Comparison of ENCODE assay signal across 20 cellular contexts in genomic region chr4:5357863-5358262, GRCh38.
DNase-seq lines count a peak whose midpoint lies in the region; TF ChIP-seq lines count a peak whose summit lies in the region.
"Had no signal": no experiment of that assay in that cellular context is flagged by ENCODE, and none has a peak within 500 bp of the region (broad histone marks: within the 10 kb centered on the region; RNA-seq: fewer than 3 reads in every experiment).

No MANE protein-coding gene starts in this region.

- no peaks in the 10 kb centered on the region for H3K27me3 ChIP-seq in Karpas-422 (ENCODE audit: low read length)
- H3K27me3 ChIP-seq: BLaER1 treated with 17β-estradiol and CSF1 and Interleukin-3, amounts not matched to agents 10 nM and 100 nM had no signal

- H3K4me3 ChIP-seq in Karpas-422 (ENCODE audit: low read length) = no peak overlapping the region
- no peak overlapping the region for H3K4me3 ChIP-seq in fibroblast of the aortic adventitia (ENCODE audit: low read depth, low read length)
- H3K4me3 ChIP-seq: A549; BLaER1 treated with 17β-estradiol and CSF1 and Interleukin-3, amounts not matched to agents 10 nM and 100 nM had no signal

- no peaks in the 10 kb centered on the region for H3K9me3 ChIP-seq in Karpas-422 (ENCODE audit: low read length)
- H3K9me3 ChIP-seq: A549; BLaER1 treated with 17β-estradiol and CSF1 and Interleukin-3, amounts not matched to agents 10 nM and 100 nM had no signal

- DNase-seq in AG08395 (ENCODE audit: low spot score) (peak; percentile 46), GM03348 (ENCODE audit: low spot score) (peak; percentile 31), Karpas-422 (peak; percentile 17), fibroblast of the aortic adventitia (ENCODE audit: low read depth) (peak; percentile 2), HCEC 1CT (no peak), kidney tubule cell (ENCODE audit: low spot score) (no peak), OCI-M2 (lab: John Stamatoyannopoulos, UW; ENCODE audit: unreplicated experiment) (no peak)
- DNase-seq in activated CD4-positive, alpha-beta T cell treated with anti-CD3 and anti-CD28 coated beads for 4 hours = no peak
- DNase-seq: CD8-positive, alpha-beta memory T cell; COR-L47; DMS 273 treated with DMSO at 0.1 percent for 48 hours; DMS53; DND-41; GDM1; GOT3; H7 had no signal

- H3K9ac ChIP-seq in Karpas-422 (ENCODE audit: low read length) = no peak overlapping the region
- H3K9ac ChIP-seq: BLaER1 treated with 17β-estradiol and CSF1 and Interleukin-3, amounts not matched to agents 10 nM and 100 nM; KMS-11 had no signal

- no peak overlapping the region for H3K27ac ChIP-seq in Karpas-422 (ENCODE audit: low read length)
- H3K27ac ChIP-seq: 22Rv1; A549; BLaER1 treated with 17β-estradiol and CSF1 and Interleukin-3, amounts not matched to agents 10 nM and 100 nM; KMS-11 had no signal

- no peaks in the 10 kb centered on the region for H3K4me1 ChIP-seq in Karpas-422 (ENCODE audit: low read length)
- H3K4me1 ChIP-seq: A549; BLaER1 treated with 17β-estradiol and CSF1 and Interleukin-3, amounts not matched to agents 10 nM and 100 nM had no signal

- no peak for TF ChIP-seq CTCF in fibroblast of the aortic adventitia (IDR thresholded peaks at IDR 0.05; ENCODE audit: insufficient read depth, low read length)

- H3K79me2 ChIP-seq in Karpas-422 (ENCODE audit: low read length) = no peaks in the 10 kb centered on the region

- H3K36me3 ChIP-seq in Karpas-422 (ENCODE audit: insufficient read depth, low read length) = no peaks in the 10 kb centered on the region
- H3K36me3 ChIP-seq: BLaER1 treated with 17β-estradiol and CSF1 and Interleukin-3, amounts not matched to agents 10 nM and 100 nM had no signal

- no peak overlapping the region for H3K4me2 ChIP-seq in Karpas-422 (ENCODE audit: low read depth, low read length, poor library complexity, severe bottlenecking)
- H3K4me2 ChIP-seq: A549; BLaER1 treated with 17β-estradiol and CSF1 and Interleukin-3, amounts not matched to agents 10 nM and 100 nM; KMS-11 had no signal

- no peak overlapping the region for H2AFZ ChIP-seq in Karpas-422 (ENCODE audit: low read length)

- no peaks in the 10 kb centered on the region for H3K9me2 ChIP-seq in Karpas-422 (replicated peaks; ENCODE audit: insufficient read depth, low read length)

- H4K20me1 ChIP-seq in Karpas-422 (ENCODE audit: insufficient read depth, low read depth, low read length) = no peaks in the 10 kb centered on the region

Comparison
In these comparisons a context has a peak if more than half of its experiments do, and no peak if none do; other contexts are left out.
1. DNase-seq: peak in AG08395 (single experiment), GM03348 (single experiment), Karpas-422 (single experiment) and fibroblast of the aortic adventitia (single experiment); none in activated CD4-positive, alpha-beta T cell treated with anti-CD3 and anti-CD28 coated beads for 4 hours (0 of 2), HCEC 1CT (single experiment), kidney tubule cell (single experiment) and OCI-M2 (single experiment).